1 cellular context compared by ENCODE assay signal in genomic region chr18:58100154-58100553, GRCh38.
TF ChIP-seq lines count a peak whose summit lies in the region.

No MANE protein-coding gene starts in this region.

TF ChIP-seq in GM12878, 131 proteins besides CTCF, POLR2A, EP300 and RAD21 (continued from another document and continues in another):
- no peak for TF ChIP-seq IRF3 (IDR thresholded peaks at IDR 0.05)
- no peak for TF ChIP-seq PAX5 (IDR thresholded peaks at IDR 0.05; ENCODE audit: borderline replicate concordance, low read depth, low read length)
- no peak for TF ChIP-seq ZBED1 (IDR thresholded peaks at IDR 0.05; ENCODE audit: borderline replicate concordance)
- no peak for TF ChIP-seq TAF1 (IDR thresholded peaks at IDR 0.05; ENCODE audit: borderline replicate concordance, low read depth, low read length)
- TF ChIP-seq HDAC2 (IDR thresholded peaks at IDR 0.05), result no peak
- TF ChIP-seq CHD4 (IDR thresholded peaks at IDR 0.05), result no peak
- TF ChIP-seq TCF7 (IDR thresholded peaks at IDR 0.05; ENCODE audit: borderline replicate concordance), result no peak
- no peak for TF ChIP-seq JUNB (IDR thresholded peaks at IDR 0.05)
- no peak for TF ChIP-seq POLR2AphosphoS2 (IDR thresholded peaks at IDR 0.05; ENCODE audit: low read depth, low read length)
- TF ChIP-seq HDAC6 (IDR thresholded peaks at IDR 0.05; ENCODE audit: unreplicated experiment), result no peak
- TF ChIP-seq RFX5 (IDR thresholded peaks at IDR 0.05; ENCODE audit: low read depth, low read length), result no peak
- no peak for TF ChIP-seq TCF3 (IDR thresholded peaks at IDR 0.05; ENCODE audit: borderline replicate concordance, insufficient read depth, low read depth, low read length)
- no peak for TF ChIP-seq BCL11A (IDR thresholded peaks at IDR 0.05; ENCODE audit: low read depth, low read length)
- no peak for TF ChIP-seq ZBTB33 (IDR thresholded peaks at IDR 0.05)
- TF ChIP-seq ELK1 (IDR thresholded peaks at IDR 0.05; ENCODE audit: low read depth, low read length), result no peak
- TF ChIP-seq SRF (IDR thresholded peaks at IDR 0.05; ENCODE audit: low read depth in 2 of 2, low read length in 2 of 2), result no peak
- peak; percentile 39; the same call in 1 of the 2 replicates for TF ChIP-seq ATF7 (IDR thresholded peaks at IDR 0.05; ENCODE audit: low read depth)
- TF ChIP-seq ATF3 (IDR thresholded peaks at IDR 0.05; ENCODE audit: borderline replicate concordance, extremely low read depth, low read depth, low read length), result no peak
- no peak for TF ChIP-seq SMAD1 (IDR thresholded peaks at IDR 0.05; ENCODE audit: low read depth, partially characterized antibody)
- TF ChIP-seq CHD2 (IDR thresholded peaks at IDR 0.05; ENCODE audit: borderline replicate concordance, low read depth, low read length), result no peak
- TF ChIP-seq ATF2 (IDR thresholded peaks at IDR 0.05; ENCODE audit: low read length), result no peak
- no peak for TF ChIP-seq HSF1 (IDR thresholded peaks at IDR 0.05; ENCODE audit: low read depth, low read length)
- no peak for TF ChIP-seq ZNF24 (IDR thresholded peaks at IDR 0.05)
- no peak for TF ChIP-seq TBL1XR1 (IDR thresholded peaks at IDR 0.05; ENCODE audit: low read depth, low read length)
- no peak for TF ChIP-seq NR2C2 (IDR thresholded peaks at IDR 0.05; ENCODE audit: borderline replicate concordance, control insufficient read depth, insufficient read length, low read depth)
- no peak for TF ChIP-seq POLR2AphosphoS5 (IDR thresholded peaks at IDR 0.05; ENCODE audit: low read length)
- no peak for TF ChIP-seq ZSCAN29 (IDR thresholded peaks at IDR 0.05)
- peak; percentile 48; the same call in 1 of the 2 replicates for TF ChIP-seq RUNX3 (IDR thresholded peaks at IDR 0.05; ENCODE audit: low read length)
- TF ChIP-seq MAX (IDR thresholded peaks at IDR 0.05; ENCODE audit: low read depth, low read length), result no peak
- no peak for TF ChIP-seq SREBF2 (IDR thresholded peaks at IDR 0.05; ENCODE audit: low read length)
- TF ChIP-seq TCF12 (IDR thresholded peaks at IDR 0.05; ENCODE audit: low read depth, low read length), result peak; percentile 39; the same call in 1 of the 2 replicates
- no peak for TF ChIP-seq ZNF622 (IDR thresholded peaks at IDR 0.05)
- no peak for TF ChIP-seq KAT2A (conservative IDR thresholded peaks at IDR 0.05; ENCODE audit: control insufficient read depth, low read depth, low read length)
- TF ChIP-seq ZNF687 (IDR thresholded peaks at IDR 0.05), result peak; percentile 64; the same call in 1 of the 2 replicates
- no peak for TF ChIP-seq YBX1 (IDR thresholded peaks at IDR 0.05)
- TF ChIP-seq NFYA (IDR thresholded peaks at IDR 0.05; ENCODE audit: borderline replicate concordance, low read depth, low read length), result no peak
- no peak for TF ChIP-seq STAT1 (conservative IDR thresholded peaks at IDR 0.05)
- peak; percentile 60 for TF ChIP-seq IKZF1 (conservative IDR thresholded peaks at IDR 0.05)
- TF ChIP-seq CEBPB (IDR thresholded peaks at IDR 0.05; ENCODE audit: borderline replicate concordance in 1 of 2, low read depth in 2 of 2, low read length in 2 of 2), result no peak
- no peak for TF ChIP-seq ZBTB11 (CRISPR knock-in tag; IDR thresholded peaks at IDR 0.05)
- TF ChIP-seq PBX3 (IDR thresholded peaks at IDR 0.05; ENCODE audit: insufficient replicate concordance, low read depth, low read length), result peak; percentile 40
- no peak for TF ChIP-seq E2F4 (IDR thresholded peaks at IDR 0.05; ENCODE audit: low read depth, low read length)
- TF ChIP-seq JUND (IDR thresholded peaks at IDR 0.05; ENCODE audit: low read depth, low read length), result no peak
- no peak for TF ChIP-seq BACH1 (IDR thresholded peaks at IDR 0.05; ENCODE audit: borderline replicate concordance)
- TF ChIP-seq BRCA1 (IDR thresholded peaks at IDR 0.05; ENCODE audit: low read depth, low read length), result no peak
